ENCODE assay signal across 29 cellular contexts in genomic region chr19:46191972-46192371, GRCh38. TPM values are rescaled to one million over a fixed set of nuclear protein-coding genes. Genes with fewer than 3 reads are reported as not detected.
A peak's percentile ranks its signal among the peaks of the same experiment; 100 is the strongest.
DNase-seq lines count a peak whose midpoint lies in the region; ATAC-seq and TF ChIP-seq lines count a peak whose summit lies in the region.
"Had no signal": no experiment of that assay in that cellular context is flagged by ENCODE, and none has a peak within 500 bp of the region (broad histone marks: within the 10 kb centered on the region; RNA-seq: fewer than 3 reads in every experiment).

No MANE protein-coding gene starts in this region.

- CTCF ChIA-PET in PC-9 (lab: Charles Lee): no interaction called here

- H3K9me3 Mint-ChIP-seq in T-helper 1 cell treated with Interleukin-12 subunit alpha and Interleukin-12 subunit beta and Interleukin-4 antibody, amounts not matched to agents 30 μg/mL and 1 μg/mL, for 36 hours: no peaks in the 10 kb centered on the region
- H3K9me3 Mint-ChIP-seq: activated naive CD4-positive, alpha-beta T cell treated with anti-CD3 and anti-CD28 coated beads, Interleukin-2, amount 10 ng/mL, durations not matched to agents 7 days and 5 days; CD8-positive, alpha-beta memory T cell had no signal

- no peaks in the 10 kb centered on the region for H3K9me2 ChIP-seq in PC-9 (ENCODE audit: insufficient read depth)

- peak overlapping the region; percentile 63 for H3K4me2 ChIP-seq in PC-9

- H2AFZ ChIP-seq in PC-9: no peak overlapping the region

- H3K79me2 ChIP-seq in PC-9 (ENCODE audit: low read depth): no peaks in the 10 kb centered on the region

- H3K9me3 ChIP-seq in PC-9 (ENCODE audit: insufficient read depth, low read depth): no peaks in the 10 kb centered on the region
- H3K9me3 ChIP-seq: breast epithelium, SJCRH30, testis, vagina had no signal

- H3K4me1 Mint-ChIP-seq in T-helper 1 cell treated with Interleukin-12 subunit alpha and Interleukin-12 subunit beta and Interleukin-4 antibody, amounts not matched to agents 30 μg/mL and 1 μg/mL, for 36 hours (ENCODE audit: low read depth): no peaks in the 10 kb centered on the region
- H3K4me1 Mint-ChIP-seq: activated naive CD4-positive, alpha-beta T cell treated with anti-CD3 and anti-CD28 coated beads, Interleukin-2, amount 10 ng/mL, durations not matched to agents 7 days and 5 days; CD8-positive, alpha-beta memory T cell had no signal

- H4K20me1 ChIP-seq in PC-9 (ENCODE audit: insufficient read depth): peaks cover 6% of the 10 kb centered on the region

- H3K27ac Mint-ChIP-seq in T-helper 1 cell treated with Interleukin-12 subunit alpha and Interleukin-12 subunit beta and Interleukin-4 antibody, amounts not matched to agents 30 μg/mL and 1 μg/mL, for 36 hours: peak overlapping the region; percentile 45
- H3K27ac Mint-ChIP-seq: activated naive CD4-positive, alpha-beta T cell treated with anti-CD3 and anti-CD28 coated beads, Interleukin-2, amount 10 ng/mL, durations not matched to agents 7 days and 5 days; progenitor cell of endocrine pancreas had no signal

- POLR2A ChIA-PET in PC-9 (lab: Charles Lee; ENCODE audit: unreplicated experiment): interaction anchor here (0.7 kb wide), 1 partner anchor 67 kb away, joined by 3 read pairs; no protein-coding TSS in a partner anchor

- no peak overlapping the region for H3K4me3 Mint-ChIP-seq in T-helper 1 cell treated with Interleukin-12 subunit alpha and Interleukin-12 subunit beta and Interleukin-4 antibody, amounts not matched to agents 30 μg/mL and 1 μg/mL, for 36 hours
- H3K4me3 Mint-ChIP-seq: activated naive CD4-positive, alpha-beta T cell treated with anti-CD3 and anti-CD28 coated beads, Interleukin-2, amount 10 ng/mL, durations not matched to agents 7 days and 5 days; CD8-positive, alpha-beta memory T cell had no signal

- H3K27ac ChIP-seq in PC-9: peak overlapping the region; percentile 82
- H3K27ac ChIP-seq: SJCRH30, testis, vagina had no signal

- H3K27me3 Mint-ChIP-seq in T-helper 1 cell treated with Interleukin-12 subunit alpha and Interleukin-12 subunit beta and Interleukin-4 antibody, amounts not matched to agents 30 μg/mL and 1 μg/mL, for 36 hours (ENCODE audit: low read depth): peaks cover 28% of the 10 kb centered on the region

- no peak overlapping the region for H3K4me3 ChIP-seq in PC-9
- H3K4me3 ChIP-seq: breast epithelium, SJCRH30, testis, vagina had no signal

- no TSS peak for BruUV-seq in PC-9 (replicated peaks; lab: Mats Ljungman, UMichigan)

- no peaks in the 10 kb centered on the region for H3K27me3 ChIP-seq in PC-9 (ENCODE audit: insufficient read depth, low read depth)
- H3K27me3 ChIP-seq: testis, vagina had no signal

- ATAC-seq in left lobe of liver (peak; percentile 5), HG03354 (IDR thresholded peaks at IDR 0.05; ENCODE audit: poor library complexity, severe bottlenecking, unreplicated experiment) (no peak)
- ATAC-seq: activated CD4-positive, CD25-positive, alpha-beta regulatory T cell treated with anti-CD3 and anti-CD28 coated beads, Interleukin-2, amount 50 U/mL, for 24 hours; sciatic nerve had no signal

- H3F3A ChIP-seq in PC-9 (ENCODE audit: insufficient read depth, low read depth): peaks cover 77% of the 10 kb centered on the region

- peaks cover 55% of the 10 kb centered on the region for H3K4me1 ChIP-seq in PC-9 (replicated peaks; ENCODE audit: insufficient read depth)
- H3K4me1 ChIP-seq: breast epithelium, SJCRH30 had no signal

- no peak for TF ChIP-seq CTCF in PC-9 (conservative IDR thresholded peaks at IDR 0.05)

- H3K36me3 ChIP-seq in PC-9 (ENCODE audit: low read depth): no peaks in the 10 kb centered on the region
- H3K36me3 ChIP-seq: breast epithelium, SJCRH30, vagina had no signal

- no peaks in the 10 kb centered on the region for H3K36me3 Mint-ChIP-seq in T-helper 1 cell treated with Interleukin-12 subunit alpha and Interleukin-12 subunit beta and Interleukin-4 antibody, amounts not matched to agents 30 μg/mL and 1 μg/mL, for 36 hours (ENCODE audit: low read depth)
- H3K36me3 Mint-ChIP-seq: activated naive CD4-positive, alpha-beta T cell treated with anti-CD3 and anti-CD28 coated beads, Interleukin-2, amount 10 ng/mL, durations not matched to agents 7 days and 5 days; CD8-positive, alpha-beta memory T cell had no signal

- DNase-seq in T-helper 1 cell: no peak
- peak in 1 of 2 experiments; percentile 73 for DNase-seq in PC-9
- no peak for DNase-seq in left lobe of liver (ENCODE audit: low spot score)
- DNase-seq in NCI-H345 (lab: John Stamatoyannopoulos, UW): no peak
- no peak for DNase-seq in DMS53 (lab: John Stamatoyannopoulos, UW)
- no peak for DNase-seq in NCI-H82 treated with DMSO at 0.1 percent for 48 hours (lab: John Stamatoyannopoulos, UW; ENCODE audit: unreplicated experiment)
- DNase-seq: activated CD4-positive, alpha-beta T cell treated with anti-CD3 and anti-CD28 coated beads, Interleukin-2, amount 50 U/mL, for 48 hours; activated CD8-positive, alpha-beta memory T cell treated with anti-CD3 and anti-CD28 coated beads, Interleukin-2, amount 50 U/mL, for 4 hours; activated naive CD4-positive, alpha-beta T cell treated with anti-CD3 and anti-CD28 coated beads, Interleukin-2, amount 10 ng/mL, durations not matched to agents 7 days and 5 days; amygdala; CD8-positive, alpha-beta memory T cell; effector CD4-positive, alpha-beta T cell; glutamatergic neuron; Kasumi-1; NCI-H1092 treated with DMSO at 0.1 percent for 48 hours; NCI-H187; SJCRH30; stimulated activated naive CD4-positive, alpha-beta T cell treated with Interleukin-2 at 50 U/mL for 16 hours; testis had no signal

- intact Hi-C loops in PC-9 (cut with micrococcal nuclease; ENCODE audit: unreplicated experiment): loop anchor here (5.0 to 10.0 kb wide), 2 partner anchors 40 to 183 kb away; no protein-coding TSS in a partner anchor

RNA-seq across cellular contexts. Expression of gene IGFL1, which starts 37.6 kb away (rescaled TPM):
- 2.6 and 3.7 TPM in 2 replicates for total RNA-seq in PC-9 (2021)
- total RNA-seq in left lobe of liver: not detected
- total RNA-seq: breast epithelium; CD8-positive, alpha-beta memory T cell; kidney epithelial cell; lung microvascular endothelial cell; progenitor cell of endocrine pancreas; sciatic nerve; SJCRH30 had no signal

RNA-seq across cellular contexts. Expression of gene IGFL2, which starts 43.9 kb away (rescaled TPM):
- total RNA-seq in PC-9 (2021) (1.0 TPM in 1 of 2 replicates, not detected in the other), left lobe of liver (not detected)
- total RNA-seq: A172; breast epithelium; CD8-positive, alpha-beta memory T cell; kidney epithelial cell; lung microvascular endothelial cell; progenitor cell of endocrine pancreas; SJCRH30; vagina had no signal
